19 cellular contexts compared by ENCODE assay signal in genomic region chr16:51465026-51465425, GRCh38.
DNase-seq lines count a peak whose midpoint lies in the region; ATAC-seq lines count a peak whose summit lies in the region.
"Had no signal": no experiment of that assay in that cellular context is flagged by ENCODE, and none has a peak within 500 bp of the region (broad histone marks: within the 10 kb centered on the region; RNA-seq: fewer than 3 reads in every experiment).

No MANE protein-coding gene starts in this region.

- DNase-seq in GM03348 (ENCODE audit: low spot score) (peak; percentile 9), RKO (ENCODE audit: low spot score) (peak; percentile 2), fibroblast of gingiva (ENCODE audit: low read depth) (peak; percentile 59), renal cortical epithelial cell (ENCODE audit: low read depth) (peak; percentile 89), H7 (no peak), ureter (ENCODE audit: low spot score) (no peak), T-cell (no peak)
- DNase-seq: activated B cell treated with CpG ODN at 0.5 μM for 24 hours; activated gamma-delta T cell; C1 segment of cervical spinal cord; DMS153; foreskin melanocyte; Karpas-422; lower lobe of right lung; naive thymus-derived CD8-positive, alpha-beta T cell; NCI-H146; NCI-H510A treated with DMSO at 0.1 percent for 48 hours; OCI-M1 had no signal

- POLR2A ChIA-PET in T-cell (lab: Charles Lee): no interaction called here

- H3K36me3 ChIP-seq in H7 (replicated peaks; ENCODE audit: control insufficient read depth, insufficient read depth, low read length): no peaks in the 10 kb centered on the region
- H3K36me3 ChIP-seq: lower lobe of right lung had no signal

- H3K36me3 Mint-ChIP-seq in stimulated activated memory B cell treated with anti-CD40 and anti-IgM and Interleukin-4, amounts not matched to agents 10 μg/mL and 1 μg/mL and 100 μg/mL, for 72 hours: no peaks in the 10 kb centered on the region
- no peaks in the 10 kb centered on the region for H3K36me3 Mint-ChIP-seq in T-cell
- H3K36me3 Mint-ChIP-seq: naive thymus-derived CD8-positive, alpha-beta T cell had no signal

- H3K9me3 Mint-ChIP-seq in stimulated activated memory B cell treated with anti-CD40 and anti-IgM and Interleukin-4, amounts not matched to agents 10 μg/mL and 1 μg/mL and 100 μg/mL, for 72 hours: peaks cover 3% of the 10 kb centered on the region
- H3K9me3 Mint-ChIP-seq in T-cell: peaks cover 0 to 12% (median 7%) of the 10 kb centered on the region in 3 donors
- H3K9me3 Mint-ChIP-seq: activated B cell treated with CpG ODN at 0.5 μM for 24 hours had no signal

- no peaks in the 10 kb centered on the region for H3K4me1 Mint-ChIP-seq in stimulated activated memory B cell treated with anti-CD40 and anti-IgM and Interleukin-4, amounts not matched to agents 10 μg/mL and 1 μg/mL and 100 μg/mL, for 72 hours
- H3K4me1 Mint-ChIP-seq in T-cell: no peaks in the 10 kb centered on the region
- H3K4me1 Mint-ChIP-seq: activated B cell treated with CpG ODN at 0.5 μM for 24 hours; naive thymus-derived CD8-positive, alpha-beta T cell had no signal

- H3K4me3 Mint-ChIP-seq in stimulated activated memory B cell treated with anti-CD40 and anti-IgM and Interleukin-4, amounts not matched to agents 10 μg/mL and 1 μg/mL and 100 μg/mL, for 72 hours: no peak overlapping the region
- H3K4me3 Mint-ChIP-seq in T-cell: no peak overlapping the region
- H3K4me3 Mint-ChIP-seq: activated B cell treated with CpG ODN at 0.5 μM for 24 hours; naive thymus-derived CD8-positive, alpha-beta T cell had no signal

- H3K4me3 ChIP-seq in H7 (ENCODE audit: insufficient read depth, low read depth, low read length): no peak overlapping the region
- H3K4me3 ChIP-seq: lower lobe of right lung had no signal

- no peaks in the 10 kb centered on the region for H3K27me3 ChIP-seq in H7 (ENCODE audit: control insufficient read depth, insufficient read depth, low read length)

- H3K27ac Mint-ChIP-seq in stimulated activated memory B cell treated with anti-CD40 and anti-IgM and Interleukin-4, amounts not matched to agents 10 μg/mL and 1 μg/mL and 100 μg/mL, for 72 hours: no peak overlapping the region
- no peak overlapping the region for H3K27ac Mint-ChIP-seq in T-cell
- H3K27ac Mint-ChIP-seq: activated B cell treated with CpG ODN at 0.5 μM for 24 hours; naive thymus-derived CD8-positive, alpha-beta T cell had no signal

- H3K27me3 Mint-ChIP-seq in stimulated activated memory B cell treated with anti-CD40 and anti-IgM and Interleukin-4, amounts not matched to agents 10 μg/mL and 1 μg/mL and 100 μg/mL, for 72 hours: no peaks in the 10 kb centered on the region
- H3K27me3 Mint-ChIP-seq in T-cell: no peaks in the 10 kb centered on the region
- H3K27me3 Mint-ChIP-seq: activated B cell treated with CpG ODN at 0.5 μM for 24 hours; naive thymus-derived CD8-positive, alpha-beta T cell had no signal

- no peak for ATAC-seq in stimulated activated memory B cell treated with anti-CD40 and anti-IgM and Interleukin-4, amounts not matched to agents 10 μg/mL and 1 μg/mL and 100 μg/mL, for 72 hours
- ATAC-seq in T-cell (replicated peaks in 1 of 4): no peak
- ATAC-seq: lower lobe of right lung; naive thymus-derived CD8-positive, alpha-beta T cell had no signal

- CTCF ChIA-PET in T-cell (lab: Charles Lee): no interaction called here

Comparison
In these comparisons a context has a peak if more than half of its experiments do, and no peak if none do; other contexts are left out.
1. DNase-seq: peak in GM03348 (single experiment), RKO (single experiment), fibroblast of gingiva (single experiment) and renal cortical epithelial cell (single experiment); none in H7 (single experiment), ureter (single experiment) and T-cell (0 of 34).